ENCODE assay signal across 6 cellular contexts in the genomic region with DNA sequence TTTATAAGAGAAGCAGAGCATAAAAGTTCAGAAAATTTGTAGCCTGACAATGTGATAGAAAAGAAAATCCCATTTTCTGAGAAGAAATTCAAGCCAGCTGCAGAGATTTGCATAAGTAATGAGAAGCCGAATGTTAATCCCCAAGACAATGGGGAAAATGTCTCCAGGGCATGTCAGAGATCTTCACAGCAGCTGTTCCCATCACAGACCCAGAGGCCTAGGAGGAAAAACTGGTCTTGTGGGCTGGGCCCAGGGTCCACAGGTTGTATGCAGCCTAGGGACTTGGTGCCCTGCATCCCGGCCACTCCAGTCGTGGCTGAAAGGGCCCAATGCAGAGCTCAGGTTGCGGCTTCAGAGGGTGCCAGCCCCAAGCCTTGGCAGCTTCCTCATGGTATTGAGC. TPM values are rescaled to one million over a fixed set of nuclear protein-coding genes. Genes with fewer than 3 reads are reported as not detected.
DNase-seq lines count a peak whose midpoint lies in the region; TF ChIP-seq lines count a peak whose summit lies in the region.
"Not testable (repeated sequence)": the region's sequence is repeated elsewhere in the genome, so short reads cannot be mapped to it uniquely, and the experiment has no call there.

No MANE protein-coding gene starts in this region.

- H3K4me1 Mint-ChIP-seq in chondrocyte (ENCODE audit: low read depth): not testable (repeated sequence)

- not testable (repeated sequence) for H2AK5ac ChIP-seq in mesendoderm (ENCODE audit: low read length)

- in situ Hi-C loops in HAP-1 (cut with MboI; ENCODE audit: low sequenced_read_pairs): not testable (repeated sequence)

- H3K27me3 Mint-ChIP-seq in chondrocyte (ENCODE audit: low read depth): not testable (repeated sequence)

- not testable (repeated sequence) for H3K27me3 ChIP-seq in HAP-1 (ENCODE audit: low read depth); NT2/D1 (ENCODE audit: insufficient read depth, insufficient read length); mesendoderm (ENCODE audit: insufficient read depth, low read length, poor library complexity); neutrophil

- not testable (repeated sequence) for H3K4ac ChIP-seq in mesendoderm (ENCODE audit: low read depth, low read length)

- H4K5ac ChIP-seq in mesendoderm (ENCODE audit: low read length): not testable (repeated sequence)

- H3K79me2 ChIP-seq in mesendoderm (ENCODE audit: control insufficient read depth, insufficient read depth, low read length): not testable (repeated sequence)

- H3K4me3 ChIP-seq in HAP-1; NT2/D1 (ENCODE audit: insufficient read length, low read depth); mesendoderm (ENCODE audit: low read length); neutrophil (ENCODE audit: low read depth in 1 of 2, low read length in 1 of 2): not testable (repeated sequence)

- H3K18ac ChIP-seq in mesendoderm (ENCODE audit: low read length): not testable (repeated sequence)

- not testable (repeated sequence) for H4K8ac ChIP-seq in mesendoderm (ENCODE audit: low read depth, low read length)

- H3K36me3 ChIP-seq in HAP-1 (replicated peaks) (peaks cover 60% of the 10 kb centered on the region), NT2/D1 (ENCODE audit: insufficient read depth, insufficient read length, low read length) (peaks cover 67% of the 10 kb centered on the region), mesendoderm (ENCODE audit: control insufficient read depth, insufficient read depth, low read length) (peaks cover 14% of the 10 kb centered on the region), neutrophil (peaks cover 88% of the 10 kb centered on the region)

- H3K27ac Mint-ChIP-seq in chondrocyte (ENCODE audit: unreplicated experiment): peak overlapping the region; percentile 22

- not testable (repeated sequence) for H3K56ac ChIP-seq in mesendoderm (ENCODE audit: low read length)

- H2BK15ac ChIP-seq in mesendoderm (replicated peaks; ENCODE audit: low read depth): not testable (repeated sequence)

- peaks cover 17% of the 10 kb centered on the region for H3K79me1 ChIP-seq in mesendoderm (ENCODE audit: low read length)

- H3K4me3 Mint-ChIP-seq in chondrocyte (ENCODE audit: unreplicated experiment): not testable (repeated sequence)

- not testable (repeated sequence) for H3K9ac ChIP-seq in NT2/D1 (ENCODE audit: insufficient read length, low read depth); mesendoderm (ENCODE audit: low read length)

- H3K4me2 ChIP-seq in mesendoderm (ENCODE audit: low read length): not testable (repeated sequence)

- DNase-seq in HAP-1 (ENCODE audit: low spot score in 2 of 2) (peak; percentile 63 to 78), NCI-H524 (lab: John Stamatoyannopoulos, UW) (peak; percentile 71 to 84), NT2/D1 (ENCODE audit: low read depth, low spot score) (peak; percentile 16), mesendoderm (peak; percentile 50)
- not testable (repeated sequence) for DNase-seq in chondrocyte (ENCODE audit: low spot score)

- not testable (repeated sequence) for H3K27ac ChIP-seq in mesendoderm (ENCODE audit: low read depth, low read length)
- H3K27ac ChIP-seq in neutrophil: peak overlapping the region; percentile 49

- WGBS in mesendoderm (ENCODE audit: extremely low coverage, insufficient coverage, low lambda C conversion rate): no CpG with 5 or more reads among the region's 4 CpGs

- not testable (repeated sequence) for TF ChIP-seq CTCF in chondrocyte (IDR thresholded peaks at IDR 0.05); neutrophil (IDR thresholded peaks at IDR 0.05)

- peaks cover 26% of the 10 kb centered on the region for H3K4me1 ChIP-seq in HAP-1
- not testable (repeated sequence) for H3K4me1 ChIP-seq in NT2/D1 (ENCODE audit: insufficient read depth, insufficient read length); mesendoderm (ENCODE audit: control insufficient read depth, low read depth, low read length)
- H3K4me1 ChIP-seq in neutrophil (ENCODE audit: control insufficient read depth in 1 of 2, insufficient read depth in 1 of 2, low read depth in 1 of 2, low read length in 1 of 2): peaks cover 15 to 19% of the 10 kb centered on the region in 2 experiments

- not testable (repeated sequence) for H3K9me3 Mint-ChIP-seq in chondrocyte (ENCODE audit: low read depth)

- H3K23ac ChIP-seq in mesendoderm (ENCODE audit: low read length): not testable (repeated sequence)

- H2BK120ac ChIP-seq in mesendoderm (ENCODE audit: low read depth, low read length): not testable (repeated sequence)

- not testable (repeated sequence) for H3K9me3 ChIP-seq in HAP-1, neutrophil
- peaks cover 39% of the 10 kb centered on the region for H3K9me3 ChIP-seq in NT2/D1 (ENCODE audit: insufficient read depth, low read length)

- peaks cover 49% of the 10 kb centered on the region for H3K36me3 Mint-ChIP-seq in chondrocyte (ENCODE audit: low read depth)

- H2BK5ac ChIP-seq in mesendoderm (ENCODE audit: low read length): not testable (repeated sequence)

RNA-seq across cellular contexts. Expression of a gene that starts 15.6 kb away (rescaled TPM):
- 78.2 to 94.1 TPM (median 83.8 TPM) in 3 replicates for total RNA-seq in chondrocyte
- 46.0 TPM for polyA plus RNA-seq in mesendoderm (2013, experiment 1 of 2)
- polyA plus RNA-seq in mesendoderm (2013, experiment 2 of 2): 45.3 TPM
